In genomic region chr12:120116792-120117651, GRCh38 we compare ENCODE assay signal across 8 cellular contexts. TPM values are rescaled to one million over a fixed set of nuclear protein-coding genes. Genes with fewer than 3 reads are reported as not detected.
DNase-seq lines count a peak whose midpoint lies in the region; ATAC-seq lines count a peak whose summit lies in the region.

No MANE protein-coding gene starts in this region.

- peak; percentile 81 for DNase-seq in AML-193 (lab: John Stamatoyannopoulos, UW)
- DNase-seq in GM19238 (ENCODE audit: insufficient read length, low spot score), result peak; percentile 93
- peak; percentile 94 for DNase-seq in NCI-H460 (ENCODE audit: extremely low read depth, low read depth)
- peak; percentile 99 for DNase-seq in activated CD4-positive, CD25-positive, alpha-beta regulatory T cell treated with anti-CD3 and anti-CD28 coated beads, Interleukin-2, amount 50 U/mL, for 72 hours
- peak; percentile 89 for DNase-seq in cerebellar cortex (ENCODE audit: low spot score)
- DNase-seq in kidney glomerular epithelial cell (lab: John Stamatoyannopoulos, UW), result peak; percentile 80
- peak; percentile 98 for DNase-seq in stimulated activated CD4-positive, alpha-beta T cell treated with anti-CD3 and anti-CD28 coated beads, Interleukin-15, amount 100 ng/mL, for 24 hours

- ATAC-seq in HG03439 (IDR thresholded peaks at IDR 0.05; ENCODE audit: unreplicated experiment), result peak; percentile 42

RNA-seq across cellular contexts. Expression of gene RAB35, which starts 0.5 kb away (rescaled TPM):
- 35.2 and 35.9 TPM in 2 replicates for total RNA-seq in NCI-H460 (2014; rRNA removed; shearing (Covaris generic))
- 37.5 and 46.9 TPM in 2 replicates for polyA plus RNA-seq in NCI-H460 (2014; cell fraction: nucleus; rRNA removed)

Comparison
In these comparisons a context has a peak if more than half of its experiments do, and no peak if none do; other contexts are left out.
1. Peak in every context shown above with its lines: DNase-seq and ATAC-seq.